17 cellular contexts compared by ENCODE assay signal in the genomic region with DNA sequence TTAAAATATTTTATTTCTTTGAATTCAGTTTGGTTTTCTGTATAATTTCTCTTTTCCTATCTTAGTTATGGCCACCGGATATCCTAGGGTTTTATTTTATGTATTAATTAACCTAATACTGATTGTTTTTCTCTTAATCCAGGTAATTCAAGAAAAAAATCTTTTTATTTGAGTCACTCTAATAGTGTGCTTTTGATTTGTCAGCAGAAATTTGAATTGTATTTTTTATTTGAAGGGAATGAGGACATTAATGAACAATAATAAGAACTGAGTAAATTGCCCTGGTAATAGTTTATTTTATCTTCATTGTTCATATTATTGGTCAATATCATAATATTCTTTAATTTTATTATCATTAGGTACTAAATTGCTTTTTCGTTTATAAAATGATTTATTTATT.
DNase-seq lines count a peak whose midpoint lies in the region; ATAC-seq, FAIRE-seq and TF ChIP-seq lines count a peak whose summit lies in the region.
"Had no signal": no experiment of that assay in that cellular context is flagged by ENCODE, and none has a peak within 500 bp of the region (broad histone marks: within the 10 kb centered on the region; RNA-seq: fewer than 3 reads in every experiment).

No MANE protein-coding gene starts in this region.

- no peaks in the 10 kb centered on the region for H3K27me3 ChIP-seq in pancreas
- H3K27me3 ChIP-seq: BLaER1 had no signal

- TF ChIP-seq RAD21 in A549 (conservative IDR thresholded peaks at IDR 0.05 in 1 of 2, IDR thresholded peaks at IDR 0.05 in 1 of 2): no peak

- no peak for ATAC-seq in A549
- ATAC-seq in central memory CD8-positive, alpha-beta T cell (replicated peaks; ENCODE audit: extremely low read depth, poor library complexity, severe bottlenecking): no peak
- no peak for ATAC-seq in pancreas
- ATAC-seq in HG02642 (IDR thresholded peaks at IDR 0.05; ENCODE audit: poor library complexity, unreplicated experiment): no peak

- DNase-seq in A549 (ENCODE audit: low read depth in 1 of 2, low spot score in 1 of 2): no peak
- no peak for DNase-seq in RCC 7860 (ENCODE audit: low spot score)
- DNase-seq in central memory CD8-positive, alpha-beta T cell (ENCODE audit: low spot score in 2 of 2): no peak
- DNase-seq in pancreas: no peak
- no peak for DNase-seq in hepatic stellate cell (ENCODE audit: low spot score)
- no peak for DNase-seq in progenitor cell of endocrine pancreas (ENCODE audit: low spot score, unreplicated experiment)
- DNase-seq: CD4-positive, alpha-beta memory T cell; DMS153; DMS79; GF-D8; H9; KG1 had no signal

- peak overlapping the region; percentile 49 for H3K27ac Mint-ChIP-seq in central memory CD8-positive, alpha-beta T cell (ENCODE audit: low read depth)
- H3K27ac Mint-ChIP-seq in progenitor cell of endocrine pancreas: no peak overlapping the region
- H3K27ac Mint-ChIP-seq: CD14-positive monocyte; CD4-positive, alpha-beta memory T cell; H9; IgD-negative memory B cell had no signal

- H3K36me3 Mint-ChIP-seq in central memory CD8-positive, alpha-beta T cell (ENCODE audit: insufficient read depth): peaks cover 21% of the 10 kb centered on the region
- peaks cover 14% of the 10 kb centered on the region for H3K36me3 Mint-ChIP-seq in progenitor cell of endocrine pancreas (ENCODE audit: insufficient read depth)

- no peaks in the 10 kb centered on the region for H3K9me3 Mint-ChIP-seq in central memory CD8-positive, alpha-beta T cell
- H3K9me3 Mint-ChIP-seq in progenitor cell of endocrine pancreas (ENCODE audit: low read depth): no peaks in the 10 kb centered on the region
- H3K9me3 Mint-ChIP-seq: CD4-positive, alpha-beta memory T cell; H9; IgD-negative memory B cell had no signal

- H3K27me3 Mint-ChIP-seq in central memory CD8-positive, alpha-beta T cell: no peaks in the 10 kb centered on the region
- no peaks in the 10 kb centered on the region for H3K27me3 Mint-ChIP-seq in progenitor cell of endocrine pancreas
- H3K27me3 Mint-ChIP-seq: CD4-positive, alpha-beta memory T cell; IgD-negative memory B cell had no signal

- no peak for TF ChIP-seq POLR2A in A549 (IDR thresholded peaks at IDR 0.05; ENCODE audit: low read length)

- TF ChIP-seq CTCF in A549 (IDR thresholded peaks at IDR 0.05) (no peak), pancreas (IDR thresholded peaks at IDR 0.05) (no peak), progenitor cell of endocrine pancreas (IDR thresholded peaks at IDR 0.05; ENCODE audit: unreplicated experiment) (no peak)

- H3K9me3 ChIP-seq in A549 (no peaks in the 10 kb centered on the region), pancreas (no peaks in the 10 kb centered on the region)
- H3K9me3 ChIP-seq: BLaER1 had no signal

- H3K4me3 ChIP-seq in A549 (no peak overlapping the region), pancreas (no peak overlapping the region)
- H3K4me3 ChIP-seq: BLaER1 had no signal

- CTCF ChIA-PET in A549 (lab: Yijun Ruan, JAX): no interaction called here

- no peak overlapping the region for H3K4me3 Mint-ChIP-seq in central memory CD8-positive, alpha-beta T cell
- H3K4me3 Mint-ChIP-seq in progenitor cell of endocrine pancreas (ENCODE audit: low read depth): no peak overlapping the region
- H3K4me3 Mint-ChIP-seq: CD14-positive monocyte; CD4-positive, alpha-beta memory T cell; H9; IgD-negative memory B cell had no signal

- H3K4me2 ChIP-seq in A549: no peak overlapping the region
- H3K4me2 ChIP-seq: BLaER1 had no signal

- TF ChIP-seq EP300 in A549 (IDR thresholded peaks at IDR 0.05): no peak

- intact Hi-C loops in pancreas (cut with DNase I): no loop called here

- H3K36me3 ChIP-seq in pancreas: no peaks in the 10 kb centered on the region

- FAIRE-seq in A549 (lab: Jason Lieb, UNC) (no peak), RCC 7860 (lab: Jason Lieb, UNC) (peak; percentile 34), pancreas (lab: Jason Lieb, UNC) (peak; percentile 81)
- FAIRE-seq: H1 had no signal

- H3K27ac ChIP-seq in A549 (no peak overlapping the region), pancreas (no peak overlapping the region)
- H3K27ac ChIP-seq: BLaER1 had no signal

- POLR2A ChIA-PET in A549 (lab: Yijun Ruan, JAX): no interaction called here

- 64% methylated on average over 2 of the region's 2 CpGs for WGBS in A549 (ENCODE audit: missing lambda C conversion rate)
- 92% methylated on average over 2 of the region's 2 CpGs for WGBS in pancreas, 2 donors

- H3K4me1 ChIP-seq in A549 (peaks cover 38% of the 10 kb centered on the region), pancreas (peaks cover 0 to 11% (median 7%) of the 10 kb centered on the region in 3 donors)
- H3K4me1 ChIP-seq: BLaER1 had no signal

- peaks cover 6% of the 10 kb centered on the region for H3K4me1 Mint-ChIP-seq in central memory CD8-positive, alpha-beta T cell
- H3K4me1 Mint-ChIP-seq in progenitor cell of endocrine pancreas (ENCODE audit: low read depth): peaks cover 7% of the 10 kb centered on the region
- H3K4me1 Mint-ChIP-seq: CD14-positive monocyte, H9, IgD-negative memory B cell had no signal

TF ChIP-seq in A549, 52 proteins besides CTCF, POLR2A, EP300 and RAD21:
- TF ChIP-seq RFX5 (IDR thresholded peaks at IDR 0.05) (no peak), NPAS2 (CRISPR knock-in tag; IDR thresholded peaks at IDR 0.05; ENCODE audit: borderline replicate concordance) (no peak), MAFK (IDR thresholded peaks at IDR 0.05; ENCODE audit: partially characterized antibody) (peak; percentile 49)
- TF ChIP-seq, protein P1, sequence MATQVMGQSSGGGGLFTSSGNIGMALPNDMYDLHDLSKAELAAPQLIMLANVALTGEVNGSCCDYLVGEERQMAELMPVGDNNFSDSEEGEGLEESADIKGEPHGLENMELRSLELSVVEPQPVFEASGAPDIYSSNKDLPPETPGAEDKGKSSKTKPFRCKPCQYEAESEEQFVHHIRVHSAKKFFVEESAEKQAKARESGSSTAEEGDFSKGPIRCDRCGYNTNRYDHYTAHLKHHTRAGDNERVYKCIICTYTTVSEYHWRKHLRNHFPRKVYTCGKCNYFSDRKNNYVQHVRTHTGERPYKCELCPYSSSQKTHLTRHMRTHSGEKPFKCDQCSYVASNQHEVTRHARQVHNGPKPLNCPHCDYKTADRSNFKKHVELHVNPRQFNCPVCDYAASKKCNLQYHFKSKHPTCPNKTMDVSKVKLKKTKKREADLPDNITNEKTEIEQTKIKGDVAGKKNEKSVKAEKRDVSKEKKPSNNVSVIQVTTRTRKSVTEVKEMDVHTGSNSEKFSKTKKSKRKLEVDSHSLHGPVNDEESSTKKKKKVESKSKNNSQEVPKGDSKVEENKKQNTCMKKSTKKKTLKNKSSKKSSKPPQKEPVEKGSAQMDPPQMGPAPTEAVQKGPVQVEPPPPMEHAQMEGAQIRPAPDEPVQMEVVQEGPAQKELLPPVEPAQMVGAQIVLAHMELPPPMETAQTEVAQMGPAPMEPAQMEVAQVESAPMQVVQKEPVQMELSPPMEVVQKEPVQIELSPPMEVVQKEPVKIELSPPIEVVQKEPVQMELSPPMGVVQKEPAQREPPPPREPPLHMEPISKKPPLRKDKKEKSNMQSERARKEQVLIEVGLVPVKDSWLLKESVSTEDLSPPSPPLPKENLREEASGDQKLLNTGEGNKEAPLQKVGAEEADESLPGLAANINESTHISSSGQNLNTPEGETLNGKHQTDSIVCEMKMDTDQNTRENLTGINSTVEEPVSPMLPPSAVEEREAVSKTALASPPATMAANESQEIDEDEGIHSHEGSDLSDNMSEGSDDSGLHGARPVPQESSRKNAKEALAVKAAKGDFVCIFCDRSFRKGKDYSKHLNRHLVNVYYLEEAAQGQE (IDR thresholded peaks at IDR 0.05): no peak
TF ChIP-seq in A549: peak in this region for 1.
